In the genomic region with DNA sequence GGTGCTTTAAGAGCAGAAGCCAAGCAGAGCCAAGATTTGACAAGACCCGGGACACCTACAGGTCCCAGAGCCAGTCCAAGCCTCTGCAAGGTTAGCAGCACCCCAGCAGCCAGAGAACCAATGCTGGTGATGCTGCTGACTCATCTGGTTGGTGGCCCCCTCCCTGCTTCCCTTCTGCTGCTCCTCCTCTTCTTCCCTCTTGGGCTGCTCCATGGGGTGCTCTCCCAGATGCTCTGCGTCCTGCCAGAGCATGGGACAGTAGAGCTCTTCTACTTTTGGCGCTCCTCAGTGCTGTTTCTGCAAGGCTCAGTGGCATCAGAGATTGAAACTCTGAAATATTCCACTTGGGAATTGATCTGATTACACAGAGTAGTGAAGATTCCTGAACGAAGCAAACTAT, we compare ENCODE assay signal across 16 cellular contexts.
DNase-seq lines count a peak whose midpoint lies in the region; ATAC-seq, FAIRE-seq and TF ChIP-seq lines count a peak whose summit lies in the region.
"Had no signal": no experiment of that assay in that cellular context is flagged by ENCODE, and none has a peak within 500 bp of the region (broad histone marks: within the 10 kb centered on the region; RNA-seq: fewer than 3 reads in every experiment).

No MANE protein-coding gene starts in this region.

- no peaks in the 10 kb centered on the region for H3K36me3 Mint-ChIP-seq in mesothelial cell of epicardium

- H2AFZ ChIP-seq in ACC112 (ENCODE audit: low read length, unreplicated experiment) (no peak overlapping the region), K562 (ENCODE audit: low read depth, low read length) (no peak overlapping the region)

- H3K4me3 ChIP-seq in ACC112 (ENCODE audit: low read depth, low read length) (no peak overlapping the region), K562 (no peak overlapping the region)

- peak; percentile 80 for DNase-seq in HT1080 (ENCODE audit: low read depth)
- DNase-seq in K562 (ENCODE audit: extremely low read depth in 1 of 4, low spot score in 3 of 4), result peak; percentile 30 to 42 (median 35)
- DNase-seq in mesothelial cell of epicardium (ENCODE audit: low spot score in 2 of 2, unreplicated experiment in 2 of 2), result no peak
- DNase-seq in MV-4-11 (lab: John Stamatoyannopoulos, UW), result no peak
- no peak for DNase-seq in iPS-NIHi11 (ENCODE audit: low spot score)
- DNase-seq in NCI-H748 (lab: John Stamatoyannopoulos, UW; ENCODE audit: unreplicated experiment), result no peak
- DNase-seq: AML-193, immature natural killer cell, midbrain, NCI-H1930, NCI-H82 had no signal

- no peak overlapping the region for H3K4me3 Mint-ChIP-seq in mesothelial cell of epicardium
- H3K4me3 Mint-ChIP-seq: dendritic cell treated with granulocyte-macrophage colony-stimulating factor and Interleukin-4, amounts not matched to agents 40 ng/mL and 50 ng/mL, for 4 days; immature natural killer cell had no signal

- peak; percentile 32 for ATAC-seq in K562
- ATAC-seq in HG03354 (IDR thresholded peaks at IDR 0.05; ENCODE audit: poor library complexity, severe bottlenecking, unreplicated experiment), result no peak

- intact Hi-C loops in K562 (cut with micrococcal nuclease), result no loop called here

- TF ChIP-seq RAD21 in K562 (CRISPR knock-in tag; conservative IDR thresholded peaks at IDR 0.05 in 1 of 2, IDR thresholded peaks at IDR 0.05 in 1 of 2), result no peak

- TF ChIP-seq CTCF in K562 (IDR thresholded peaks at IDR 0.05 in 2 of 3, conservative IDR thresholded peaks at IDR 0.05 in 1 of 3; ENCODE audit: insufficient read depth in 2 of 3, low read depth in 1 of 3, low read length in 3 of 3), result no peak
- TF ChIP-seq CTCF in mesothelial cell of epicardium (IDR thresholded peaks at IDR 0.05; ENCODE audit: unreplicated experiment), result no peak

- peak overlapping the region; percentile 39 for H3K27ac Mint-ChIP-seq in mesothelial cell of epicardium
- H3K27ac Mint-ChIP-seq: dendritic cell treated with granulocyte-macrophage colony-stimulating factor and Interleukin-4, amounts not matched to agents 40 ng/mL and 50 ng/mL, for 4 days; progenitor cell of endocrine pancreas had no signal

- H3K9me1 ChIP-seq in K562 (ENCODE audit: control insufficient read depth, insufficient read depth, low read length), result peaks cover 5% of the 10 kb centered on the region

- no peak overlapping the region for H3K9ac ChIP-seq in K562 (ENCODE audit: insufficient read depth in 1 of 2, low read depth in 2 of 2, low read length in 2 of 2)

- H4K20me1 ChIP-seq in K562 (replicated peaks; ENCODE audit: control insufficient read depth, insufficient read depth, low read length), result no peaks in the 10 kb centered on the region

- FAIRE-seq in K562 (lab: Jason Lieb, UNC), result no peak
- FAIRE-seq: GM12891 had no signal

- no peaks in the 10 kb centered on the region for H3K9me3 Mint-ChIP-seq in mesothelial cell of epicardium
- H3K9me3 Mint-ChIP-seq: dendritic cell treated with granulocyte-macrophage colony-stimulating factor and Interleukin-4, amounts not matched to agents 40 ng/mL and 50 ng/mL, for 4 days; immature natural killer cell had no signal

- TF ChIP-seq POLR2A in K562 (conservative IDR thresholded peaks at IDR 0.05), result no peak

- H3K4me2 ChIP-seq in K562 (ENCODE audit: insufficient read depth, low read length), result no peak overlapping the region

- no peak for TF ChIP-seq EP300 in K562 (IDR thresholded peaks at IDR 0.05; ENCODE audit: low read length)

- H3K4me1 ChIP-seq in ACC112 (ENCODE audit: control insufficient read depth, insufficient read depth, low read length, unreplicated experiment), result peaks cover 76% of the 10 kb centered on the region
- peaks cover 10 to 34% of the 10 kb centered on the region in 2 experiments; a peak in 4 of 5 replicates for H3K4me1 ChIP-seq in K562 (replicated peaks in 1 of 2; ENCODE audit: control insufficient read depth in 2 of 2, insufficient read depth in 2 of 2, low read length in 2 of 2)

- in situ Hi-C loops in K562 (cut with MboI), result no loop called here

- POLR2A ChIA-PET in K562 (lab: Yijun Ruan, JAX), result interaction anchor here (0.6 to 0.7 kb wide), 2 partner anchors 16 to 629 kb away, joined by 3 to 4 read pairs; no protein-coding TSS in a partner anchor

- 72% methylated on average over 4 of the region's 4 CpGs for WGBS in K562 (ENCODE audit: insufficient coverage, low coverage, missing lambda C conversion rate)

- peaks cover 32% of the 10 kb centered on the region for H3K4me1 Mint-ChIP-seq in mesothelial cell of epicardium

- H3K36me3 ChIP-seq in ACC112 (ENCODE audit: insufficient read depth, low read length), result no peaks in the 10 kb centered on the region
- no peaks in the 10 kb centered on the region; the same call in 2 of the 3 replicates for H3K36me3 ChIP-seq in K562 (ENCODE audit: control insufficient read depth, insufficient read depth, low read length)

- peak overlapping the region; percentile 87 for H3K27ac ChIP-seq in ACC112 (ENCODE audit: low read depth, low read length)
- no peak overlapping the region for H3K27ac ChIP-seq in K562 (ENCODE audit: extremely low read depth, low read depth, low read length)

- H3K9me3 ChIP-seq in K562 (replicated peaks; ENCODE audit: control insufficient read depth, insufficient read depth, low read depth, low read length), result no peaks in the 10 kb centered on the region

- H3K27me3 ChIP-seq in ACC112 (ENCODE audit: insufficient read depth, low read length) (no peaks in the 10 kb centered on the region), K562 (ENCODE audit: control insufficient read depth in 2 of 2, insufficient read depth in 2 of 2, low read length in 2 of 2) (no peaks in the 10 kb centered on the region)

- H3K27me3 Mint-ChIP-seq in mesothelial cell of epicardium (ENCODE audit: low read depth), result peaks cover 11% of the 10 kb centered on the region
- H3K27me3 Mint-ChIP-seq: dendritic cell treated with granulocyte-macrophage colony-stimulating factor and Interleukin-4, amounts not matched to agents 40 ng/mL and 50 ng/mL, for 4 days; progenitor cell of endocrine pancreas had no signal

- CTCF ChIA-PET in K562 (lab: Yijun Ruan, JAX; ENCODE audit: low intra/inter-chr PET ratio), result no interaction called here

- H3K79me2 ChIP-seq in ACC112 (ENCODE audit: control insufficient read depth, insufficient read depth, low read length, unreplicated experiment), result peaks cover 6% of the 10 kb centered on the region
- H3K79me2 ChIP-seq in K562 (ENCODE audit: control insufficient read depth, insufficient read depth, low read length), result no peaks in the 10 kb centered on the region

- BruUV-seq in K562 (replicated peaks; lab: Mats Ljungman, UMichigan), result no TSS peak

TF ChIP-seq in K562, 482 proteins besides CTCF, POLR2A, EP300 and RAD21:
- TF ChIP-seq MAFG (tag; conservative IDR thresholded peaks at IDR 0.05), result peak; percentile 56
- TF ChIP-seq ZNF316 (IDR thresholded peaks at IDR 0.05), result peak; percentile 72
- peak; percentile 74 for TF ChIP-seq NFE2 (IDR thresholded peaks at IDR 0.05; ENCODE audit: low read depth)
- 0 out of 2 replicates have a peak, but pooled peaks have one; percentile 7 for TF ChIP-seq MAFK (IDR thresholded peaks at IDR 0.05; ENCODE audit: low read length)
- TF ChIP-seq CHD2 (IDR thresholded peaks at IDR 0.05; ENCODE audit: low read depth, low read length), result no peak
- TF ChIP-seq C11orf30 (IDR thresholded peaks at IDR 0.05; ENCODE audit: low read depth), result peak; percentile 74
- no peak for TF ChIP-seq U2AF1 (optimal IDR thresholded peaks at IDR 0.05; ENCODE audit: low read depth, low read length)
- no peak for TF ChIP-seq NR1H2 (CRISPR knock-in tag; IDR thresholded peaks at IDR 0.05)
- TF ChIP-seq PYGO2 (tag; IDR thresholded peaks at IDR 0.05), result no peak

Comparison
In these comparisons a context has a peak if more than half of its experiments do, and no peak if none do; other contexts are left out.
1. DNase-seq: peak in HT1080 (single experiment) and K562 (4 of 4); none in mesothelial cell of epicardium (0 of 2), MV-4-11 (single experiment), iPS-NIHi11 (single experiment) and NCI-H748 (single experiment).